In genomic region chr7:11707606-11708193, GRCh38 we compare ENCODE assay signal across 23 cellular contexts.
DNase-seq lines count a peak whose midpoint lies in the region; TF ChIP-seq lines count a peak whose summit lies in the region.
"Had no signal": no experiment of that assay in that cellular context is flagged by ENCODE, and none has a peak within 500 bp of the region (broad histone marks: within the 10 kb centered on the region; RNA-seq: fewer than 3 reads in every experiment).

No MANE protein-coding gene starts in this region.

- H3K27ac ChIP-seq in SK-N-MC (peak overlapping the region; percentile 6; the same call in 1 of the 2 replicates), parathyroid adenoma (no peak overlapping the region)
- H3K27ac ChIP-seq: epithelial cell of prostate, heart right ventricle had no signal

- H3K27me3 ChIP-seq in parathyroid adenoma (ENCODE audit: control insufficient read depth, insufficient read depth, low read length), result no peaks in the 10 kb centered on the region
- H3K27me3 ChIP-seq: heart right ventricle, tibial nerve had no signal

- no peak overlapping the region for H3K4me2 ChIP-seq in parathyroid adenoma (ENCODE audit: low read length)

- no peak for TF ChIP-seq CTCF in parathyroid adenoma (IDR thresholded peaks at IDR 0.05)
- no peak for TF ChIP-seq CTCF in glutamatergic neuron (IDR thresholded peaks at IDR 0.05; ENCODE audit: partially characterized antibody, unreplicated experiment)

- peaks cover 13% of the 10 kb centered on the region for H3K4me1 ChIP-seq in parathyroid adenoma

- H3K79me2 ChIP-seq in parathyroid adenoma, result no peaks in the 10 kb centered on the region

- H2AFZ ChIP-seq in parathyroid adenoma, result peak overlapping the region; percentile 43

- H3K4me3 ChIP-seq in SK-N-MC, result no peak overlapping the region
- H3K4me3 ChIP-seq in parathyroid adenoma (ENCODE audit: low read depth, low read length), result no peak overlapping the region
- H3K4me3 ChIP-seq: HAP-1, heart right ventricle, tibial nerve had no signal

- H3K27ac Mint-ChIP-seq in glutamatergic neuron (ENCODE audit: unreplicated experiment), result no peak overlapping the region
- H3K27ac Mint-ChIP-seq: activated CD4-positive, alpha-beta T cell treated with anti-CD3 and anti-CD28 coated beads for 36 hours; activated naive CD8-positive, alpha-beta T cell treated with anti-CD3 and anti-CD28 coated beads, Interleukin-2, amount 50 U/mL, for 24 hours; IgD-negative memory B cell; naive thymus-derived CD8-positive, alpha-beta T cell had no signal

- H3K4me1 Mint-ChIP-seq in glutamatergic neuron (ENCODE audit: low read depth, unreplicated experiment), result peaks cover 29% of the 10 kb centered on the region
- H3K4me1 Mint-ChIP-seq: activated CD4-positive, alpha-beta T cell treated with anti-CD3 and anti-CD28 coated beads for 36 hours; activated naive CD8-positive, alpha-beta T cell treated with anti-CD3 and anti-CD28 coated beads, Interleukin-2, amount 50 U/mL, for 24 hours; IgD-negative memory B cell; naive thymus-derived CD8-positive, alpha-beta T cell had no signal

- H3K9me3 Mint-ChIP-seq in glutamatergic neuron (ENCODE audit: unreplicated experiment), result peaks cover 2% of the 10 kb centered on the region
- H3K9me3 Mint-ChIP-seq: activated naive CD8-positive, alpha-beta T cell treated with anti-CD3 and anti-CD28 coated beads, Interleukin-2, amount 50 U/mL, for 24 hours; activated T-cell treated with anti-CD3 and anti-CD28 coated beads, Interleukin-2, amount 50 U/mL, for 4 hours; IgD-negative memory B cell had no signal

- no peak overlapping the region for H3K9ac ChIP-seq in SK-N-MC (ENCODE audit: insufficient read length)
- H3K9ac ChIP-seq in parathyroid adenoma, result no peak overlapping the region

- no peaks in the 10 kb centered on the region for H3K9me3 ChIP-seq in SK-N-MC (ENCODE audit: low read depth, low read length)
- H3K9me3 ChIP-seq in parathyroid adenoma (ENCODE audit: control insufficient read depth, low read length), result no peaks in the 10 kb centered on the region
- H3K9me3 ChIP-seq: HAP-1, heart right ventricle, tibial nerve had no signal

- no peak overlapping the region for H3K4me3 Mint-ChIP-seq in glutamatergic neuron (ENCODE audit: unreplicated experiment)
- H3K4me3 Mint-ChIP-seq: activated CD4-positive, alpha-beta T cell treated with anti-CD3 and anti-CD28 coated beads for 36 hours; activated naive CD8-positive, alpha-beta T cell treated with anti-CD3 and anti-CD28 coated beads, Interleukin-2, amount 50 U/mL, for 24 hours; activated T-cell treated with anti-CD3 and anti-CD28 coated beads, Interleukin-2, amount 50 U/mL, for 4 hours; IgD-negative memory B cell; naive thymus-derived CD8-positive, alpha-beta T cell had no signal

- peak; percentile 23 for DNase-seq in NCI-H1105 treated with DMSO at 0.1 percent for 48 hours (lab: John Stamatoyannopoulos, UW)
- no peak for DNase-seq in NCI-H1105 (lab: John Stamatoyannopoulos, UW)
- no peak for DNase-seq in SK-N-MC (ENCODE audit: low read depth, low spot score)
- DNase-seq in fibroblast of peridontal ligament (ENCODE audit: extremely low read depth), result peak; percentile 8
- DNase-seq in glutamatergic neuron, result no peak
- DNase-seq in SIG-M5 (lab: John Stamatoyannopoulos, UW), result no peak
- no peak for DNase-seq in CD1c-positive myeloid dendritic cell (ENCODE audit: extremely low spot score)
- DNase-seq: activated CD4-positive, alpha-beta T cell treated with anti-CD3 and anti-CD28 coated beads for 36 hours; activated naive CD8-positive, alpha-beta T cell treated with anti-CD3 and anti-CD28 coated beads, Interleukin-2, amount 50 U/mL, for 24 hours; activated T-cell treated with anti-CD3 and anti-CD28 coated beads, Interleukin-2, amount 50 U/mL, for 4 hours; DND-41; effector CD4-positive, alpha-beta T cell; heart right ventricle; naive thymus-derived CD8-positive, alpha-beta T cell; NCI-H2029; occipital lobe; RPMI8226; stimulated activated CD4-positive, alpha-beta T cell treated with anti-CD3 and anti-CD28 coated beads, Interleukin-2, amount 100 ng/mL, for 24 hours had no signal

- H3K27me3 Mint-ChIP-seq in glutamatergic neuron (ENCODE audit: unreplicated experiment), result no peaks in the 10 kb centered on the region
- H3K27me3 Mint-ChIP-seq: activated CD4-positive, alpha-beta T cell treated with anti-CD3 and anti-CD28 coated beads for 36 hours; activated naive CD8-positive, alpha-beta T cell treated with anti-CD3 and anti-CD28 coated beads, Interleukin-2, amount 50 U/mL, for 24 hours; IgD-negative memory B cell; naive thymus-derived CD8-positive, alpha-beta T cell had no signal

- H3K36me3 ChIP-seq in SK-N-MC (ENCODE audit: insufficient read depth, low read length) (no peaks in the 10 kb centered on the region), parathyroid adenoma (ENCODE audit: control insufficient read depth, insufficient read depth, low read length) (no peaks in the 10 kb centered on the region)
- H3K36me3 ChIP-seq: HAP-1, heart right ventricle, tibial nerve had no signal

- no peaks in the 10 kb centered on the region for H3K36me3 Mint-ChIP-seq in glutamatergic neuron (ENCODE audit: unreplicated experiment)
- H3K36me3 Mint-ChIP-seq: IgD-negative memory B cell; naive thymus-derived CD8-positive, alpha-beta T cell had no signal

Comparison
In these comparisons a context has a peak if more than half of its experiments do, and no peak if none do; other contexts are left out.
1. DNase-seq: peak in NCI-H1105 treated with DMSO at 0.1 percent for 48 hours (single experiment) and fibroblast of peridontal ligament (single experiment); none in NCI-H1105 (single experiment), SK-N-MC (single experiment), glutamatergic neuron (single experiment), SIG-M5 (single experiment) and CD1c-positive myeloid dendritic cell (single experiment).